In genomic region chr5:177403194-177403825, GRCh38 we compare ENCODE assay signal across 6 cellular contexts. TPM values are rescaled to one million over a fixed set of nuclear protein-coding genes. Genes with fewer than 3 reads are reported as not detected.
A peak's percentile ranks its signal among the peaks of the same experiment; 100 is the strongest.
DNase-seq lines count a peak whose midpoint lies in the region; ATAC-seq, FAIRE-seq and TF ChIP-seq lines count a peak whose summit lies in the region.

No MANE protein-coding gene starts in this region.

- H3K79me2 ChIP-seq in keratinocyte (ENCODE audit: control insufficient read depth, insufficient read depth, low read length) = no peaks in the 10 kb centered on the region

- H3K27me3 ChIP-seq in keratinocyte (ENCODE audit: control insufficient read depth, extremely low read depth, insufficient read depth, low read length) = no peaks in the 10 kb centered on the region

- H3K9me3 ChIP-seq in keratinocyte (ENCODE audit: control insufficient read depth, low read depth, low read length) = no peaks in the 10 kb centered on the region

- H3K9me1 ChIP-seq in keratinocyte (ENCODE audit: control insufficient read depth, extremely low read depth, insufficient read depth, low read length) = no peaks in the 10 kb centered on the region

- peak in 1 of 3 experiments; percentile 15 for TF ChIP-seq CTCF in keratinocyte (optimal IDR thresholded peaks at IDR 0.05 in 1 of 3, IDR thresholded peaks at IDR 0.05 in 1 of 3, conservative IDR thresholded peaks at IDR 0.05 in 1 of 3; ENCODE audit: extremely low read depth in 1 of 3, insufficient read depth in 2 of 3, low read length in 3 of 3)

- H3K4me3 ChIP-seq in keratinocyte (ENCODE audit: control insufficient read depth in 2 of 3, extremely low read depth in 1 of 3, insufficient read depth in 2 of 3, low read depth in 1 of 3, low read length in 3 of 3) = peak overlapping the region; percentile 50 to 79 (median 71)

- no peaks in the 10 kb centered on the region for H4K20me1 ChIP-seq in keratinocyte (ENCODE audit: control insufficient read depth, extremely low read depth, insufficient read depth, low read length)

- peak; percentile 67 for DNase-seq in activated T-cell treated with anti-CD3 and anti-CD28 coated beads, Interleukin-2, amount 50 U/mL, for 1 hour
- DNase-seq in keratinocyte (ENCODE audit: low read depth, low spot score) (no peak), SHP77 treated with DMSO at 0.1 percent for 48 hours (lab: John Stamatoyannopoulos, UW) (no peak), GOT3 (lab: John Stamatoyannopoulos, UW) (no peak)

- ATAC-seq in GM19035 (IDR thresholded peaks at IDR 0.05; ENCODE audit: unreplicated experiment) = peak; percentile 13
- ATAC-seq in HG03439 (IDR thresholded peaks at IDR 0.05; ENCODE audit: unreplicated experiment) = peak; percentile 13

- peak overlapping the region; percentile 89 for H2AFZ ChIP-seq in keratinocyte (ENCODE audit: control insufficient read depth, low read length)

- peaks cover 11% of the 10 kb centered on the region for H3K4me1 ChIP-seq in keratinocyte (ENCODE audit: control insufficient read depth, extremely low read depth, insufficient read depth, low read length)

- no peaks in the 10 kb centered on the region for H3K36me3 ChIP-seq in keratinocyte (ENCODE audit: control insufficient read depth in 2 of 2, extremely low read depth in 1 of 2, insufficient read depth in 2 of 2, low read length in 2 of 2)

- dilution Hi-C loops in keratinocyte (cut with MboI; ENCODE audit: extremely low pct_ligation_motif_present, low sequenced_read_pairs) = no loop called here

- peak overlapping the region; percentile 67 for H3K4me2 ChIP-seq in keratinocyte (ENCODE audit: control insufficient read depth, extremely low read depth, insufficient read depth, low read depth, low read length)

- peak overlapping the region; percentile 19 for H3K27ac ChIP-seq in keratinocyte (ENCODE audit: control insufficient read depth, insufficient read depth, low read length)

- H3K9ac ChIP-seq in keratinocyte (ENCODE audit: control insufficient read depth, extremely low read depth, insufficient read depth, low read length) = peak overlapping the region; percentile 68

- FAIRE-seq in keratinocyte (lab: Jason Lieb, UNC) = no peak

RNA-seq across cellular contexts. Expression of gene PFN3, which starts 2.8 kb away (rescaled TPM):
- not detected in 3 replicates for polyA plus RNA-seq in keratinocyte
- polyA plus RNA-seq in keratinocyte (2011; ENCODE audit: low read depth) = not detected
- polyA plus RNA-seq in keratinocyte (2011; cell fraction: cytosol; rRNA removed) = not detected in 2 replicates
- polyA plus RNA-seq in keratinocyte (2011; cell fraction: nucleus; rRNA removed) = not detected in 2 replicates
- not detected in 2 replicates for polyA plus RNA-seq in keratinocyte (2012; ENCODE audit: low replicate concordance)
- polyA minus RNA-seq in keratinocyte = not detected in 3 replicates
- polyA minus RNA-seq in keratinocyte (2011; cell fraction: cytosol; rRNA and poly(A)+ RNA removed) = not detected
- polyA minus RNA-seq in keratinocyte (2011; cell fraction: nucleus; rRNA and poly(A)+ RNA removed) = not detected in 2 replicates

RNA-seq across cellular contexts. Expression of gene F12, which starts 6.1 kb away (rescaled TPM):
- polyA plus RNA-seq in keratinocyte = 6.0 to 11.2 TPM (median 7.7 TPM) in 3 replicates
- polyA plus RNA-seq in keratinocyte (2011; ENCODE audit: low read depth) = 2.1 TPM
- 6.1 and 18.8 TPM in 2 replicates for polyA plus RNA-seq in keratinocyte (2011; cell fraction: cytosol; rRNA removed)
- 5.3 and 8.8 TPM in 2 replicates for polyA plus RNA-seq in keratinocyte (2011; cell fraction: nucleus; rRNA removed)
- 13.5 and 15.7 TPM in 2 replicates for polyA plus RNA-seq in keratinocyte (2012; ENCODE audit: low replicate concordance)
- 2.7 to 6.3 TPM (median 2.9 TPM) in 3 replicates for polyA minus RNA-seq in keratinocyte
- 20.7 TPM for polyA minus RNA-seq in keratinocyte (2011; cell fraction: cytosol; rRNA and poly(A)+ RNA removed)
- 3.8 and 4.1 TPM in 2 replicates for polyA minus RNA-seq in keratinocyte (2011; cell fraction: nucleus; rRNA and poly(A)+ RNA removed)

RNA-seq across cellular contexts. Expression of gene SLC34A1, which starts 19.1 kb away (rescaled TPM):
- 0.02 to 0.07 TPM (median 0.06 TPM) in 3 replicates for polyA plus RNA-seq in keratinocyte
- polyA plus RNA-seq in keratinocyte (2011; ENCODE audit: low read depth) = not detected
- 0.04 TPM in 1 of 2 replicates, not detected in the other for polyA plus RNA-seq in keratinocyte (2011; cell fraction: cytosol; rRNA removed)
- 0.11 and 0.13 TPM in 2 replicates for polyA plus RNA-seq in keratinocyte (2011; cell fraction: nucleus; rRNA removed)
- polyA plus RNA-seq in keratinocyte (2012; ENCODE audit: low replicate concordance) = 0.06 TPM in 1 of 2 replicates, not detected in the other
- polyA minus RNA-seq in keratinocyte = 0.22 to 0.30 TPM in 2 of 3 replicates, not detected in the other
- polyA minus RNA-seq in keratinocyte (2011; cell fraction: cytosol; rRNA and poly(A)+ RNA removed) = not detected
- 0.32 and 0.47 TPM in 2 replicates for polyA minus RNA-seq in keratinocyte (2011; cell fraction: nucleus; rRNA and poly(A)+ RNA removed)

RNA-seq across cellular contexts. Expression of gene GRK6, which starts 23.2 kb away (rescaled TPM):
- 23.4 to 38.5 TPM (median 29.9 TPM) in 3 replicates for polyA plus RNA-seq in keratinocyte
- polyA plus RNA-seq in keratinocyte (2011; ENCODE audit: low read depth) = 8.5 TPM
- polyA plus RNA-seq in keratinocyte (2011; cell fraction: cytosol; rRNA removed) = 17.7 and 37.1 TPM in 2 replicates
- polyA plus RNA-seq in keratinocyte (2011; cell fraction: nucleus; rRNA removed) = 20.6 and 22.3 TPM in 2 replicates
- polyA plus RNA-seq in keratinocyte (2012; ENCODE audit: low replicate concordance) = 12.6 and 45.5 TPM in 2 replicates
- 20.8 to 36.8 TPM (median 32.9 TPM) in 3 replicates for polyA minus RNA-seq in keratinocyte
- 50.6 TPM for polyA minus RNA-seq in keratinocyte (2011; cell fraction: cytosol; rRNA and poly(A)+ RNA removed)
- polyA minus RNA-seq in keratinocyte (2011; cell fraction: nucleus; rRNA and poly(A)+ RNA removed) = 13.2 and 19.5 TPM in 2 replicates

RNA-seq across cellular contexts. Expression of gene PRR7, which starts 43.3 kb away (rescaled TPM):
- 1.1 to 4.7 TPM (median 4.3 TPM) in 3 replicates for polyA plus RNA-seq in keratinocyte
- 0.69 TPM for polyA plus RNA-seq in keratinocyte (2011; ENCODE audit: low read depth)
- 2.2 and 14.0 TPM in 2 replicates for polyA plus RNA-seq in keratinocyte (2011; cell fraction: cytosol; rRNA removed)
- polyA plus RNA-seq in keratinocyte (2011; cell fraction: nucleus; rRNA removed) = 2.8 and 7.2 TPM in 2 replicates
- 2.0 and 7.7 TPM in 2 replicates for polyA plus RNA-seq in keratinocyte (2012; ENCODE audit: low replicate concordance)
- polyA minus RNA-seq in keratinocyte = 0.32 to 2.3 TPM (median 0.40 TPM) in 3 replicates
- polyA minus RNA-seq in keratinocyte (2011; cell fraction: cytosol; rRNA and poly(A)+ RNA removed) = 14.4 TPM
- 2.2 and 3.4 TPM in 2 replicates for polyA minus RNA-seq in keratinocyte (2011; cell fraction: nucleus; rRNA and poly(A)+ RNA removed)
